In the genomic region with DNA sequence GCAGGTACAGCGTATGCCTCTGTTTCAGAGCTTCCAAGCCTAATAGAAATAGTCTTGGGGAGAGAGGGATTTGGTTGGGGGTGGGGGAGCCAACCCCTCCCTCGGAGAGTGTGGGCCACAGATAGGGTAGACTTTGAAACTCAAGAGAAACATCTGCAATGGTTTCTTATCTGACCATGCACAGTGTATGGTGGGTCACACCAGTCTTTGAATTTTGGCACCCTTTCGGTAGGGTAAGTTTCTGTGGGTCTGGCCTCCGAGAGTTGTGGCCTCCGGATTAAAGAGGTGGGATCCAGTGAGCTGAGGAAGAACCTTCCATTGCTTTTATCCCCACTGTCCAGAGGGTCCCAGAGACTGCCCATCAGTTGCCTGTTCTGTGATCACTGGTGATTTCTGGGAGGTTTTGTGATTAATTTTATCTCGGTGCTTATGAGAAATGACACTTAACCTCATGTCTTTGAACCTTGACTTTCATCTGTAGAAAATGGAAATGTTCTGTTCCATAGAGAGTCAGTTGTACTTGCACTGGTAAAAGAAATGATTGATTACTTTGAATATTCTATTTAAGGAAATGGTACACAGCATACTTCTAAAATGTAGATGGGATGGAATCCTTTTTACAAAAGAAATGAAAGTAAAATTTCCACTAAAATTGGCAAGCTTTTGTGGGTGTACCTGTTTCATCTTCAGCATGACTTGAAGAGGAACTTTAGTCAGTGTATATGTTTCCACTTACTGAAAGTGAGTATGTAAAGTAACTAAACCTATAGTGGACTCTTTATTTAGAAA, we compare ENCODE assay signal across 1 cellular context.
TF ChIP-seq lines count a peak whose summit lies in the region.

No MANE protein-coding gene starts in this region.

TF ChIP-seq in SK-N-SH, 30 proteins besides CTCF, POLR2A, EP300 and RAD21 (continued from another document):
- TF ChIP-seq, protein P1, sequence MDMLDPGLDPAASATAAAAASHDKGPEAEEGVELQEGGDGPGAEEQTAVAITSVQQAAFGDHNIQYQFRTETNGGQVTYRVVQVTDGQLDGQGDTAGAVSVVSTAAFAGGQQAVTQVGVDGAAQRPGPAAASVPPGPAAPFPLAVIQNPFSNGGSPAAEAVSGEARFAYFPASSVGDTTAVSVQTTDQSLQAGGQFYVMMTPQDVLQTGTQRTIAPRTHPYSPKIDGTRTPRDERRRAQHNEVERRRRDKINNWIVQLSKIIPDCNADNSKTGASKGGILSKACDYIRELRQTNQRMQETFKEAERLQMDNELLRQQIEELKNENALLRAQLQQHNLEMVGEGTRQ (IDR thresholded peaks at IDR 0.05; ENCODE audit: borderline replicate concordance, low read depth, low read length), result no peak
- TF ChIP-seq FOXM1 (IDR thresholded peaks at IDR 0.05; ENCODE audit: low read depth) (no peak), RCOR1 (IDR thresholded peaks at IDR 0.05; ENCODE audit: low read length) (no peak)
TF ChIP-seq in SK-N-SH: peak in this region for 0.
